15 cellular contexts compared by ENCODE assay signal in the genomic region with DNA sequence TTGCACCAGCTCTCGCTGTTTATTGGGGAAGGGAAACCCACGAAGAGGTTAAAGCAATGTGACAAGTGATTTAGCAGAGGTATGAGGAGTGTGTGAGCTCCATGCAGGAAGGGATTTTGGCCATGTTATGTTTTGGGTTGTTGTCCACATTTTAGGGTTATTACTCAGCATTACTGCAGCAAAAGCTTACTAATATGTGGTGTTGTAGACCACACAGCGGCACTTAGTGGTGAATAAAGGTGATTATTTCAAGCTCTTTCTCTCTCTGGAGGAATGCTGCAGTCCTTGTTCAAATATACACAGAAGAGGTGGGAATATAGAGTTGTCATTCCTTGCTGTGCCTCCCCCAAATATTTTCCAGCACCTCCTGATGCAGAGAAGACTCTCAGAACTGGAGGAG. TPM values are rescaled to one million over a fixed set of nuclear protein-coding genes. Genes with fewer than 3 reads are reported as not detected.
DNase-seq lines count a peak whose midpoint lies in the region; ATAC-seq, FAIRE-seq and TF ChIP-seq lines count a peak whose summit lies in the region.
"Had no signal": no experiment of that assay in that cellular context is flagged by ENCODE, and none has a peak within 500 bp of the region (broad histone marks: within the 10 kb centered on the region; RNA-seq: fewer than 3 reads in every experiment).

No MANE protein-coding gene starts in this region.

- H3F3A ChIP-seq in Loucy (ENCODE audit: low read depth): no peaks in the 10 kb centered on the region

- no peaks in the 10 kb centered on the region for H3K9me1 ChIP-seq in K562 (ENCODE audit: control insufficient read depth, insufficient read depth, low read length)

- H3K4me1 ChIP-seq in Loucy (ENCODE audit: insufficient read depth, low read length, poor library complexity, severe bottlenecking) (peaks cover 4% of the 10 kb centered on the region), K562 (replicated peaks in 1 of 2; ENCODE audit: control insufficient read depth in 2 of 2, insufficient read depth in 2 of 2, low read length in 2 of 2) (no peaks in the 10 kb centered on the region)

- ATAC-seq in K562 (peak; percentile 54; the same call in 2 of the 3 replicates), HG02981 (IDR thresholded peaks at IDR 0.05; ENCODE audit: unreplicated experiment) (no peak)
- ATAC-seq: activated naive CD8-positive, alpha-beta T cell treated with anti-CD3 and anti-CD28 coated beads, Interleukin-2, amount 50 U/mL, for 24 hours; natural killer cell treated with Interleukin-12 subunit alpha and Interleukin-12 subunit beta and Interleukin-15 and Interleukin-18, amount 100 ng/mL, for 72 hours had no signal

- DNase-seq in Daoy (ENCODE audit: low read depth) (peak; percentile 69), K562 (ENCODE audit: extremely low read depth in 1 of 4, low spot score in 3 of 4) (no peak), iPS-NIHi11 (ENCODE audit: low spot score) (no peak), activated gamma-delta T cell treated with Interleukin-2 at 50 U/mL for 16 hours (no peak), NCI-H1105 treated with DMSO at 0.1 percent for 48 hours (lab: John Stamatoyannopoulos, UW) (no peak)
- DNase-seq: activated naive CD8-positive, alpha-beta T cell treated with anti-CD3 and anti-CD28 coated beads, Interleukin-2, amount 50 U/mL, for 24 hours; KG1; NCI-H2029 treated with DMSO at 0.1 percent for 48 hours; NK-92 treated with Interleukin-12 subunit alpha and Interleukin-12 subunit beta, amount 100 ng/mL, for 24 hours; WERI-Rb-1 had no signal

- H3K9me3 ChIP-seq in Loucy (ENCODE audit: insufficient read depth, low read depth, low read length) (no peaks in the 10 kb centered on the region), K562 (replicated peaks; ENCODE audit: control insufficient read depth, insufficient read depth, low read depth, low read length) (no peaks in the 10 kb centered on the region)

- H3K4me3 ChIP-seq in Loucy (ENCODE audit: low read length, poor library complexity, severe bottlenecking) (no peak overlapping the region), K562 (no peak overlapping the region)
- H3K4me3 ChIP-seq: SK-N-MC had no signal

- no peaks in the 10 kb centered on the region for H3K79me2 ChIP-seq in Loucy (ENCODE audit: insufficient read depth, low read length)
- H3K79me2 ChIP-seq in K562 (ENCODE audit: control insufficient read depth, insufficient read depth, low read length): no peaks in the 10 kb centered on the region

- H3K36me3 ChIP-seq in Loucy (ENCODE audit: insufficient read depth, low read length) (no peaks in the 10 kb centered on the region), K562 (ENCODE audit: control insufficient read depth, insufficient read depth, low read length) (0 out of 3 replicates have a peak, but pooled peaks cover 3% of the 10 kb centered on the region)
- H3K36me3 ChIP-seq: WERI-Rb-1 had no signal

- TF ChIP-seq RAD21 in K562 (CRISPR knock-in tag; conservative IDR thresholded peaks at IDR 0.05 in 1 of 2, IDR thresholded peaks at IDR 0.05 in 1 of 2): no peak

- BruUV-seq in K562 (replicated peaks; lab: Mats Ljungman, UMichigan): no TSS peak

- H3K4me2 ChIP-seq in Loucy (ENCODE audit: low read depth, low read length, poor library complexity, severe bottlenecking) (no peak overlapping the region), K562 (ENCODE audit: insufficient read depth, low read length) (no peak overlapping the region)

- in situ Hi-C loops in K562 (cut with MboI): loop anchor here (5.0 kb wide), 1 partner anchor 595 kb away; no protein-coding TSS in a partner anchor

- no peak for FAIRE-seq in K562 (lab: Jason Lieb, UNC)

- no peak overlapping the region for H3K4me3 Mint-ChIP-seq in nephron
- H3K4me3 Mint-ChIP-seq: activated naive CD8-positive, alpha-beta T cell treated with anti-CD3 and anti-CD28 coated beads, Interleukin-2, amount 50 U/mL, for 24 hours; natural killer cell treated with Interleukin-12 subunit alpha and Interleukin-12 subunit beta and Interleukin-15 and Interleukin-18, amount 100 ng/mL, for 72 hours had no signal

- POLR2A ChIA-PET in K562 (lab: Yijun Ruan, JAX): interaction anchor here (1.2 kb wide), 1 partner anchor 260 kb away, joined by 4 read pairs; no protein-coding TSS in a partner anchor

- no peaks in the 10 kb centered on the region for H3K27me3 Mint-ChIP-seq in nephron (ENCODE audit: low read depth)
- H3K27me3 Mint-ChIP-seq: activated naive CD8-positive, alpha-beta T cell treated with anti-CD3 and anti-CD28 coated beads, Interleukin-2, amount 50 U/mL, for 24 hours; natural killer cell treated with Interleukin-12 subunit alpha and Interleukin-12 subunit beta and Interleukin-15 and Interleukin-18, amount 100 ng/mL, for 72 hours had no signal

- peaks cover 13% of the 10 kb centered on the region for H3K36me3 Mint-ChIP-seq in nephron (ENCODE audit: low read depth)
- H3K36me3 Mint-ChIP-seq: natural killer cell treated with Interleukin-12 subunit alpha and Interleukin-12 subunit beta and Interleukin-15 and Interleukin-18, amount 100 ng/mL, for 72 hours had no signal

- H2AFZ ChIP-seq in Loucy (ENCODE audit: low read length) (peak overlapping the region; percentile 45; the same call in 1 of the 2 replicates), K562 (ENCODE audit: low read depth, low read length) (peak overlapping the region; percentile 40; the same call in 1 of the 2 replicates)

- intact Hi-C loops in K562 (cut with micrococcal nuclease): no loop called here

- no peaks in the 10 kb centered on the region for H4K20me1 ChIP-seq in Loucy (ENCODE audit: insufficient read depth, low read length, poor library complexity, severe bottlenecking)
- H4K20me1 ChIP-seq in K562 (replicated peaks; ENCODE audit: control insufficient read depth, insufficient read depth, low read length): 0 out of 2 replicates have a peak, but pooled peaks cover 2% of the 10 kb centered on the region

- peak overlapping the region in 2 of 3 experiments; percentile 5 to 55 for H3K27ac Mint-ChIP-seq in nephron
- H3K27ac Mint-ChIP-seq: activated naive CD8-positive, alpha-beta T cell treated with anti-CD3 and anti-CD28 coated beads, Interleukin-2, amount 50 U/mL, for 24 hours had no signal

- no peak for TF ChIP-seq CTCF in Loucy (conservative IDR thresholded peaks at IDR 0.05; ENCODE audit: low read length)
- TF ChIP-seq CTCF in K562 (IDR thresholded peaks at IDR 0.05 in 2 of 3, conservative IDR thresholded peaks at IDR 0.05 in 1 of 3; ENCODE audit: insufficient read depth in 2 of 3, low read depth in 1 of 3, low read length in 3 of 3): 0 out of 6 replicates have a peak, but pooled peaks of 1 of the 3 experiments have one; percentile 10
- TF ChIP-seq CTCF in nephron (IDR thresholded peaks at IDR 0.05; ENCODE audit: unreplicated experiment in 3 of 3): no peak

- TF ChIP-seq POLR2A in K562 (conservative IDR thresholded peaks at IDR 0.05): no peak

- 54% methylated on average over 3 of the region's 3 CpGs for WGBS in K562 (ENCODE audit: insufficient coverage, low coverage, missing lambda C conversion rate)

- no peak for TF ChIP-seq EP300 in K562 (IDR thresholded peaks at IDR 0.05; ENCODE audit: low read length)

- H3K27me3 ChIP-seq in Loucy (ENCODE audit: insufficient read depth, low read length, poor library complexity, severe bottlenecking) (no peaks in the 10 kb centered on the region), K562 (ENCODE audit: control insufficient read depth in 2 of 2, insufficient read depth in 2 of 2, low read length in 2 of 2) (no peaks in the 10 kb centered on the region)

- H3K9ac ChIP-seq in Loucy (ENCODE audit: low read depth, low read length, poor library complexity, severe bottlenecking): no peak overlapping the region
- H3K9ac ChIP-seq in K562 (ENCODE audit: insufficient read depth in 1 of 2, low read depth in 2 of 2, low read length in 2 of 2): no peak overlapping the region

- no peaks in the 10 kb centered on the region for H3K9me3 Mint-ChIP-seq in nephron
- H3K9me3 Mint-ChIP-seq: activated naive CD8-positive, alpha-beta T cell treated with anti-CD3 and anti-CD28 coated beads, Interleukin-2, amount 50 U/mL, for 24 hours; natural killer cell treated with Interleukin-12 subunit alpha and Interleukin-12 subunit beta and Interleukin-15 and Interleukin-18, amount 100 ng/mL, for 72 hours had no signal

- CTCF ChIA-PET in K562 (lab: Yijun Ruan, JAX; ENCODE audit: low intra/inter-chr PET ratio): no interaction called here

- no peaks in the 10 kb centered on the region for H3K9me2 ChIP-seq in Loucy (replicated peaks; ENCODE audit: low read depth, low read length)

- peaks cover 15% of the 10 kb centered on the region for H3K4me1 Mint-ChIP-seq in nephron

- no peak overlapping the region for H3K27ac ChIP-seq in K562 (ENCODE audit: extremely low read depth, low read depth, low read length)
- H3K27ac ChIP-seq: SK-N-MC, WERI-Rb-1 had no signal

TF ChIP-seq in K562, 482 proteins besides CTCF, POLR2A, EP300 and RAD21 (continues in another document):
- TF ChIP-seq ARHGAP35 (IDR thresholded peaks at IDR 0.05; ENCODE audit: partially characterized antibody) (no peak), CBX5 (IDR thresholded peaks at IDR 0.05; ENCODE audit: borderline replicate concordance, low read depth) (no peak), CHCHD3 (CRISPR knock-in tag; IDR thresholded peaks at IDR 0.05) (no peak)
- TF ChIP-seq, protein P1, sequence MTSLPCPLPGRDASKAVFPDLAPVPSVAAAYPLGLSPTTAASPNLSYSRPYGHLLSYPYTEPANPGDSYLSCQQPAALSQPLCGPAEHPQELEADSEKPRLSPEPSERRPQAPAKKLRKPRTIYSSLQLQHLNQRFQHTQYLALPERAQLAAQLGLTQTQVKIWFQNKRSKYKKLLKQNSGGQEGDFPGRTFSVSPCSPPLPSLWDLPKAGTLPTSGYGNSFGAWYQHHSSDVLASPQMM (CRISPR knock-in tag; IDR thresholded peaks at IDR 0.05): no peak

RNA-seq across cellular contexts. Expression of a gene that starts 29.7 kb away (rescaled TPM):
- total RNA-seq in Daoy (2014; rRNA removed; shearing (Covaris generic)): 1.5 and 2.9 TPM in 2 replicates
- total RNA-seq in K562 (2011; cell fraction: chromatin; rRNA removed; ENCODE audit: low replicate concordance): 30.2 and 45.5 TPM in 2 replicates
- 25.4 and 26.7 TPM in 2 replicates for total RNA-seq in K562 (2011; cell fraction: nucleolus; rRNA removed)
- total RNA-seq in K562 (2011; cell fraction: nucleoplasm; rRNA removed): 26.6 and 27.0 TPM in 2 replicates
- total RNA-seq in K562 (2014; rRNA removed): 5.3 and 8.1 TPM in 2 replicates
- total RNA-seq in K562 (2014; rRNA removed; fragmentation: Illumina TruSeq; extraction: Trizol): 3.7 and 3.9 TPM in 2 replicates
- 2.6 and 2.7 TPM in 2 replicates for total RNA-seq in K562 (2015; rRNA removed; fragmentation: Illumina TruSeq; extraction: Trizol)
- 16.9 and 20.5 TPM in 2 replicates for total RNA-seq in K562 (2021)
- polyA plus RNA-seq in K562 (2011; rRNA removed): 1.4 and 3.4 TPM in 2 replicates
- 2.0 and 2.3 TPM in 2 replicates for polyA plus RNA-seq in K562 (2011; cell fraction: cytosol; rRNA removed)
- polyA plus RNA-seq in K562 (2011; cell fraction: nucleus; rRNA removed): 8.0 and 8.2 TPM in 2 replicates
- polyA plus RNA-seq in K562 (2012): 5.2 and 92.5 TPM in 2 replicates
- polyA plus RNA-seq in K562 (2014; fragmentation: Illumina TruSeq; extraction: Trizol): 11.1 and 14.0 TPM in 2 replicates
- polyA plus RNA-seq in K562 (2014; fragmentation: Nextera tagmentation; extraction: Ambion mirVana): under 1 TPM; 0.29 to 0.37 TPM
- 6.5 and 6.7 TPM in 2 replicates for polyA plus RNA-seq in K562 (2014; rRNA removed)
- 3.1 and 3.8 TPM in 2 replicates for polyA minus RNA-seq in K562 (2011; rRNA and poly(A)+ RNA removed)
- polyA minus RNA-seq in K562 (2011; cell fraction: cytosol; rRNA and poly(A)+ RNA removed): 1.9 and 4.6 TPM in 2 replicates
- polyA minus RNA-seq in K562 (2011; cell fraction: nucleus; rRNA and poly(A)+ RNA removed): 6.1 and 8.6 TPM in 2 replicates
